ENCODE assay signal across 27 cellular contexts in genomic region chr4:67366341-67366861, GRCh38.
DNase-seq lines count a peak whose midpoint lies in the region; ATAC-seq, FAIRE-seq and TF ChIP-seq lines count a peak whose summit lies in the region.
"Had no signal": no experiment of that assay in that cellular context is flagged by ENCODE, and none has a peak within 500 bp of the region (broad histone marks: within the 10 kb centered on the region; RNA-seq: fewer than 3 reads in every experiment).

No MANE protein-coding gene starts in this region.

- H3K4me1 Mint-ChIP-seq in mesothelial cell of epicardium, result peaks cover 37% of the 10 kb centered on the region
- no peaks in the 10 kb centered on the region for H3K4me1 Mint-ChIP-seq in activated T-helper 17 cell treated with anti-CD3 and anti-CD28 coated beads, Interleukin-2, amount 50 U/mL, for 72 hours
- H3K4me1 Mint-ChIP-seq: activated CD4-positive, alpha-beta T cell treated with anti-CD3 and anti-CD28 coated beads for 36 hours; neural crest cell had no signal

- H3K27ac Mint-ChIP-seq in mesothelial cell of epicardium, result peak overlapping the region; percentile 35
- H3K27ac Mint-ChIP-seq in activated T-helper 17 cell treated with anti-CD3 and anti-CD28 coated beads, Interleukin-2, amount 50 U/mL, for 72 hours, result no peak overlapping the region
- H3K27ac Mint-ChIP-seq: activated CD4-positive, alpha-beta T cell treated with anti-CD3 and anti-CD28 coated beads for 36 hours; activated T-cell treated with anti-CD3 and anti-CD28 coated beads, Interleukin-2, amount 50 U/mL, for 24 hours; effector memory CD8-positive, alpha-beta T cell had no signal

- H3K36me3 Mint-ChIP-seq in mesothelial cell of epicardium, result peaks cover 1% of the 10 kb centered on the region
- no peaks in the 10 kb centered on the region for H3K36me3 Mint-ChIP-seq in activated T-helper 17 cell treated with anti-CD3 and anti-CD28 coated beads, Interleukin-2, amount 50 U/mL, for 72 hours (ENCODE audit: low read depth)

- no peak for TF ChIP-seq CTCF in D721Med (IDR thresholded peaks at IDR 0.05; ENCODE audit: insufficient read depth, missing control alignments)
- no peak for TF ChIP-seq CTCF in mesothelial cell of epicardium (IDR thresholded peaks at IDR 0.05; ENCODE audit: unreplicated experiment)
- no peak for TF ChIP-seq CTCF in GM10266 (IDR thresholded peaks at IDR 0.05; ENCODE audit: control insufficient read depth, insufficient read depth, low read depth, missing control alignments)

- DNase-seq in D721Med (ENCODE audit: insufficient read length, low spot score) (no peak), M059J (ENCODE audit: low read depth) (peak; percentile 22), amniotic epithelial cell (ENCODE audit: low read depth) (peak; percentile 73), mesothelial cell of epicardium (ENCODE audit: low spot score in 2 of 2, unreplicated experiment in 2 of 2) (no peak), DMS 273 treated with DMSO at 0.1 percent for 48 hours (lab: John Stamatoyannopoulos, UW) (no peak), GM10266 (ENCODE audit: extremely low spot score) (no peak)
- DNase-seq in activated CD8-positive, alpha-beta memory T cell treated with anti-CD3 and anti-CD28 coated beads, Interleukin-2, amount 50 U/mL, for 48 hours, result no peak
- DNase-seq: activated CD4-positive, alpha-beta T cell treated with anti-CD3 and anti-CD28 coated beads for 36 hours; activated CD8-positive, alpha-beta memory T cell treated with anti-CD3 and anti-CD28 coated beads for 24 hours; activated T-cell treated with anti-CD3 and anti-CD28 coated beads, Interleukin-2, amount 50 U/mL, for 24 hours; colonic mucosa; COR-L47; effector memory CD8-positive, alpha-beta T cell; hypothalamus; IMR-90; left ventricle myocardium superior; MM.1S; NCI-H1436 treated with DMSO at 0.1 percent for 48 hours; NCI-H510A treated with DMSO at 0.1 percent for 48 hours; posterior cingulate gyrus; sigmoid colon; T-helper 1 cell; upper lobe of right lung had no signal

- H3K4me3 Mint-ChIP-seq in mesothelial cell of epicardium, result no peak overlapping the region
- no peak overlapping the region for H3K4me3 Mint-ChIP-seq in activated T-helper 17 cell treated with anti-CD3 and anti-CD28 coated beads, Interleukin-2, amount 50 U/mL, for 72 hours
- H3K4me3 Mint-ChIP-seq: activated CD4-positive, alpha-beta T cell treated with anti-CD3 and anti-CD28 coated beads for 36 hours; activated T-cell treated with anti-CD3 and anti-CD28 coated beads, Interleukin-2, amount 50 U/mL, for 24 hours; effector memory CD8-positive, alpha-beta T cell; neural crest cell had no signal

- H3K27me3 Mint-ChIP-seq in mesothelial cell of epicardium (ENCODE audit: low read depth), result no peaks in the 10 kb centered on the region
- H3K27me3 Mint-ChIP-seq in activated T-helper 17 cell treated with anti-CD3 and anti-CD28 coated beads, Interleukin-2, amount 50 U/mL, for 72 hours, result peaks cover 18% of the 10 kb centered on the region

- peaks cover 10% of the 10 kb centered on the region for H3K9me3 Mint-ChIP-seq in mesothelial cell of epicardium
- H3K9me3 Mint-ChIP-seq in activated T-helper 17 cell treated with anti-CD3 and anti-CD28 coated beads, Interleukin-2, amount 50 U/mL, for 72 hours, result peaks cover 8% of the 10 kb centered on the region

- FAIRE-seq in D721Med (lab: Jason Lieb, UNC), result peak; percentile 21
- FAIRE-seq: GM12892 had no signal

- no peak for ATAC-seq in activated T-helper 17 cell treated with anti-CD3 and anti-CD28 coated beads, Interleukin-2, amount 50 U/mL, for 72 hours (replicated peaks)
- ATAC-seq: activated CD4-positive, alpha-beta T cell treated with anti-CD3 and anti-CD28 coated beads for 36 hours; effector memory CD8-positive, alpha-beta T cell; gastroesophageal sphincter; left ventricle myocardium superior; upper lobe of right lung had no signal

Comparison
In these comparisons a context has a peak if more than half of its experiments do, and no peak if none do; other contexts are left out.
1. DNase-seq: peak in M059J (single experiment) and amniotic epithelial cell (single experiment); none in D721Med (single experiment), mesothelial cell of epicardium (0 of 2), activated CD8-positive, alpha-beta memory T cell treated with anti-CD3 and anti-CD28 coated beads, Interleukin-2, amount 50 U/mL, for 48 hours (single experiment), DMS 273 treated with DMSO at 0.1 percent for 48 hours (single experiment) and GM10266 (single experiment).